ENCODE assay signal across 23 cellular contexts in the genomic region with DNA sequence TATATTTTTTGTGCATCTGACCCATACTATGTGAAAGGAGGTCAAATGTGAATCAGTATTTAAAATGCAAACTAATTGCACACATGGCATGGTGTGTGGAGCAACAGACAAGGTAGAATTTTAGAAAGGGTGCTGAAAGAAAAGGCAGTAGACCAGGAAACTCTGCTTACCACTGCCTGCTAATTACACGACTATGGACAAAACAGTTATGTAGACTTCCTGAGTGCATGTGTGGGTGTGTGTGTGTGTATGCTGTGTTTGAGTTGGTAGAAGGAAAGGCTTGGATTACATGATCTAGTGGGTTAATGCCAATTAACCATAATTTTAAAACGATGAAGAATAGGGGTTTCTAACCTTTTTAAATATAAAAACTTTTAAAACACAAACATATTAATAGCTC.
"Had no signal": no experiment of that assay in that cellular context is flagged by ENCODE, and none has a peak within 500 bp of the region (broad histone marks: within the 10 kb centered on the region; RNA-seq: fewer than 3 reads in every experiment).

No MANE protein-coding gene starts in this region.

- ATAC-seq: foreskin keratinocyte, left ventricle myocardium superior, pancreas, psoas muscle had no signal

- DNase-seq: effector CD4-positive, alpha-beta T cell; endodermal cell; erythroblast; foreskin keratinocyte; immature natural killer cell; left ventricle myocardium superior; mesenchymal stem cell; midbrain; naive B cell; occipital lobe; pancreas; psoas muscle; retina; sigmoid colon; stimulated activated naive CD4-positive, alpha-beta T cell; stomach; substantia nigra; transverse colon had no signal

- H3K27me3 ChIP-seq: foreskin keratinocyte, pancreas, sigmoid colon, stomach, transverse colon had no signal

- H3K4me1 ChIP-seq: foreskin keratinocyte, pancreas, psoas muscle, sigmoid colon, transverse colon had no signal

- H3K9me3 ChIP-seq: pancreas, psoas muscle, sigmoid colon, stomach, thoracic aorta, transverse colon had no signal

- FAIRE-seq: keratinocyte, pancreas had no signal

- H3K4me3 ChIP-seq: coronary artery, lung, pancreas, psoas muscle, sigmoid colon, skin epidermis, stomach, thoracic aorta, transverse colon had no signal

- H3K36me3 ChIP-seq: pancreas, sigmoid colon, stomach, thoracic aorta, transverse colon had no signal

- H3K27ac ChIP-seq: coronary artery, foreskin keratinocyte, pancreas, psoas muscle, sigmoid colon, skin epidermis, stomach, thoracic aorta, transverse colon had no signal
